17 cellular contexts compared by ENCODE assay signal in genomic region chr9:15670884-15671283, GRCh38.
DNase-seq lines count a peak whose midpoint lies in the region; ATAC-seq, FAIRE-seq and TF ChIP-seq lines count a peak whose summit lies in the region.
"Had no signal": no experiment of that assay in that cellular context is flagged by ENCODE, and none has a peak within 500 bp of the region (broad histone marks: within the 10 kb centered on the region; RNA-seq: fewer than 3 reads in every experiment).

No MANE protein-coding gene starts in this region.

- POLR2A ChIA-PET in HEK293T (lab: Yijun Ruan, JAX): no interaction called here

- DNase-seq in Caki2 (ENCODE audit: low read depth) (peak; percentile 1), GM19239 (ENCODE audit: insufficient read length, low spot score) (no peak), DMS 273 (lab: John Stamatoyannopoulos, UW; ENCODE audit: unreplicated experiment) (no peak), H7 (no peak), HEK293T (ENCODE audit: extremely low spot score) (no peak)
- DNase-seq: activated T-cell treated with anti-CD3 and anti-CD28 coated beads for 4 hours; caudate nucleus; CD4-positive, CD25-positive, alpha-beta regulatory T cell; KG1; NCI-H1417; NCI-H510A treated with DMSO at 0.1 percent for 48 hours; T-helper 1 cell had no signal

- H3K4me3 ChIP-seq in H7 (ENCODE audit: insufficient read depth, low read depth, low read length): no peak overlapping the region
- H3K4me3 ChIP-seq: prostate gland, thoracic aorta had no signal

- CTCF ChIA-PET in HEK293T (lab: Yijun Ruan, JAX): no interaction called here

- in situ Hi-C loops in Caki2 (cut with HindIII; ENCODE audit: low pct_unique_long_range_greater_than_20kb, low sequenced_read_pairs): no loop called here

- FAIRE-seq in GM19239 (lab: Jason Lieb, UNC): peak; percentile 18

- ATAC-seq in GM21786 (IDR thresholded peaks at IDR 0.05; ENCODE audit: unreplicated experiment) (peak; percentile 85), HG03108 (IDR thresholded peaks at IDR 0.05; ENCODE audit: unreplicated experiment) (peak; percentile 89)
- ATAC-seq in activated CD4-positive, CD25-positive, alpha-beta regulatory T cell treated with anti-CD3 and anti-CD28 coated beads, Interleukin-2, amount 50 U/mL, for 24 hours: no peak

- H3K27me3 ChIP-seq in H7 (ENCODE audit: control insufficient read depth, insufficient read depth, low read length): no peaks in the 10 kb centered on the region

- no peaks in the 10 kb centered on the region for H3K36me3 ChIP-seq in H7 (replicated peaks; ENCODE audit: control insufficient read depth, insufficient read depth, low read length)
- H3K36me3 ChIP-seq: prostate gland, thoracic aorta had no signal

TF ChIP-seq in HEK293T, 16 proteins besides CTCF, POLR2A, EP300 and RAD21:
- no peak for TF ChIP-seq ARNT (IDR thresholded peaks at IDR 0.05)
- no peak for TF ChIP-seq FOXK2 (IDR thresholded peaks at IDR 0.05)
- no peak for TF ChIP-seq CTBP1 (IDR thresholded peaks at IDR 0.05; ENCODE audit: borderline replicate concordance)
- no peak for TF ChIP-seq LEF1 (IDR thresholded peaks at IDR 0.05; ENCODE audit: borderline replicate concordance)
- no peak for TF ChIP-seq L3MBTL2 (conservative IDR thresholded peaks at IDR 0.05)
- no peak for TF ChIP-seq ELF4 (IDR thresholded peaks at IDR 0.05)
TF ChIP-seq in HEK293T: peak in this region for 0.

Comparison
In these comparisons a context has a peak if more than half of its experiments do, and no peak if none do; other contexts are left out.
1. ATAC-seq: peak in GM21786 (single experiment) and HG03108 (single experiment); none in activated CD4-positive, CD25-positive, alpha-beta regulatory T cell treated with anti-CD3 and anti-CD28 coated beads, Interleukin-2, amount 50 U/mL, for 24 hours (0 of 2).